In the genomic region with DNA sequence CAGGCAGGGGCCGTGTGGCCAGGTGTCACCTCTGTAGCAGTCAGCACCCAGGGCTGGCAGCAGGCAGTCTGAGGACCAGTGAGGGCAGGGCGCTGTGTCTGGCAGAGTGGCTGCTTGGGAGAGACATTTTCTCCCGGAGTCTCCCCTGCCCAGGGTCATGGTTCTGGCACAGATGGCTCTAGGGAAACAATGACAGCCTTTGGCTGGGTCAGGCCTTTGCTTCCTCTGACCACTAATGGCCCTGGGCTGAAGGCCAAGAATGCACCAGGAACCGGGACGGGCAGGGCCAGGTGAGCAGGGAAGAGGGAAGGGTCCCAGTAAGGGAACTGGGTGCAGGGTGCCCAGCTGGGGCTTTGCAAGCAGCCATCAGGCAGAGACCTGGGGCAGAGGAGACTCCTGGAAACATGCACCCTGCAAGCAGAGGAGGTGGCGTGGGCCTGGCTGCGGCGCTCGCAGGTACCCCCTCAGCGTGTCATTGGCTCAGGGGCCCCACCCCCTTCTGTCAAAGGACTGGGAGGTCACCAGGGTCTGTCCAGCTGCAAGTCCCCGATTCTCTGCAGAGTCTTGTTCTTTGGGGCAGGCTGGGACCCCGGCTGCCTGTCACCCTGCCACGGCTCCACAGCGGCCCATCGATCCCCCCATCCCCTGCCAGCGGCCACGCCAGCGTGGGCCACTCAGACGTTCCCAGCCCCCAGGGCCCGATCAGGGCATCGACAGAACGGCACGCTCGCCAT, we compare ENCODE assay signal across 1 cellular context.
TF ChIP-seq lines count a peak whose summit lies in the region.

No MANE protein-coding gene starts in this region.

TF ChIP-seq in A549, 52 proteins besides CTCF, POLR2A, EP300 and RAD21:
- TF ChIP-seq BHLHE40 (IDR thresholded peaks at IDR 0.05; ENCODE audit: low read depth, low read length) (no peak), HOXB5 (CRISPR knock-in tag; IDR thresholded peaks at IDR 0.05) (no peak), RARB (CRISPR knock-in tag; IDR thresholded peaks at IDR 0.05) (no peak), ZSCAN20 (CRISPR knock-in tag; IDR thresholded peaks at IDR 0.05) (no peak), POLR2AphosphoS2 (conservative IDR thresholded peaks at IDR 0.05; ENCODE audit: low read length) (no peak), SMC3 (IDR thresholded peaks at IDR 0.05) (no peak), CBX2 (IDR thresholded peaks at IDR 0.05; ENCODE audit: borderline replicate concordance, low read depth) (no peak), KDM1A (IDR thresholded peaks at IDR 0.05; ENCODE audit: low read depth) (no peak), PHF8 (IDR thresholded peaks at IDR 0.05; ENCODE audit: borderline replicate concordance, low read depth) (no peak), RCOR1 (IDR thresholded peaks at IDR 0.05; ENCODE audit: low read depth, low read length) (no peak), NFE2L2 (conservative IDR thresholded peaks at IDR 0.05; ENCODE audit: low read length) (no peak), HEYL (CRISPR knock-in tag; IDR thresholded peaks at IDR 0.05) (no peak), NR3C1 (IDR thresholded peaks at IDR 0.05) (no peak), FOXS1 (CRISPR knock-in tag; IDR thresholded peaks at IDR 0.05) (no peak), CBX8 (IDR thresholded peaks at IDR 0.05) (no peak), FOSL2 (IDR thresholded peaks at IDR 0.05) (no peak), FOSL2 (CRISPR knock-in tag; IDR thresholded peaks at IDR 0.05) (no peak)
- TF ChIP-seq, protein P1, sequence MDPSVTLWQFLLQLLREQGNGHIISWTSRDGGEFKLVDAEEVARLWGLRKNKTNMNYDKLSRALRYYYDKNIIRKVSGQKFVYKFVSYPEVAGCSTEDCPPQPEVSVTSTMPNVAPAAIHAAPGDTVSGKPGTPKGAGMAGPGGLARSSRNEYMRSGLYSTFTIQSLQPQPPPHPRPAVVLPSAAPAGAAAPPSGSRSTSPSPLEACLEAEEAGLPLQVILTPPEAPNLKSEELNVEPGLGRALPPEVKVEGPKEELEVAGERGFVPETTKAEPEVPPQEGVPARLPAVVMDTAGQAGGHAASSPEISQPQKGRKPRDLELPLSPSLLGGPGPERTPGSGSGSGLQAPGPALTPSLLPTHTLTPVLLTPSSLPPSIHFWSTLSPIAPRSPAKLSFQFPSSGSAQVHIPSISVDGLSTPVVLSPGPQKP (IDR thresholded peaks at IDR 0.05; ENCODE audit: low read depth, low read length): no peak
- TF ChIP-seq, protein P2, sequence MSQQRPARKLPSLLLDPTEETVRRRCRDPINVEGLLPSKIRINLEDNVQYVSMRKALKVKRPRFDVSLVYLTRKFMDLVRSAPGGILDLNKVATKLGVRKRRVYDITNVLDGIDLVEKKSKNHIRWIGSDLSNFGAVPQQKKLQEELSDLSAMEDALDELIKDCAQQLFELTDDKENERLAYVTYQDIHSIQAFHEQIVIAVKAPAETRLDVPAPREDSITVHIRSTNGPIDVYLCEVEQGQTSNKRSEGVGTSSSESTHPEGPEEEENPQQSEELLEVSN (IDR thresholded peaks at IDR 0.05; ENCODE audit: borderline replicate concordance, low read depth): no peak
TF ChIP-seq in A549: peak in this region for 0.
